ENCODE assay signal across 8 cellular contexts in genomic region chr2:223943561-223944008, GRCh38. TPM values are rescaled to one million over a fixed set of nuclear protein-coding genes. Genes with fewer than 3 reads are reported as not detected.
DNase-seq lines count a peak whose midpoint lies in the region; ATAC-seq and TF ChIP-seq lines count a peak whose summit lies in the region.

No MANE protein-coding gene starts in this region.

- DNase-seq in heart left ventricle (peak in 1 of 5 donors; percentile 27), Right ventricle myocardium superior (no peak), glutamatergic neuron (no peak), skeletal muscle cell (ENCODE audit: low read depth) (no peak), GM19238 (ENCODE audit: insufficient read length, low spot score) (no peak), NCI-H1092 treated with DMSO at 0.1 percent for 48 hours (lab: John Stamatoyannopoulos, UW) (no peak)
- DNase-seq in activated CD4-positive, alpha-beta memory T cell treated with anti-CD3 and anti-CD28 coated beads, Interleukin-2, amount 10 ng/mL, durations not matched to agents 7 days and 5 days, result no peak

- H3K4me1 Mint-ChIP-seq in activated CD4-positive, alpha-beta memory T cell treated with anti-CD3 and anti-CD28 coated beads, Interleukin-2, amount 10 ng/mL, durations not matched to agents 7 days and 5 days, result peaks cover 57% of the 10 kb centered on the region
- peaks cover 13% of the 10 kb centered on the region for H3K4me1 Mint-ChIP-seq in glutamatergic neuron (ENCODE audit: low read depth, unreplicated experiment)

- no peak for TF ChIP-seq CTCF in heart left ventricle (IDR thresholded peaks at IDR 0.05)
- TF ChIP-seq CTCF in glutamatergic neuron (IDR thresholded peaks at IDR 0.05; ENCODE audit: partially characterized antibody, unreplicated experiment), result no peak

- no peaks in the 10 kb centered on the region for H3K36me3 ChIP-seq in heart left ventricle

- H3K4me1 ChIP-seq in heart left ventricle, result peaks cover 0 to 74% (median 33%) of the 10 kb centered on the region in 12 donors

- POLR2A ChIA-PET in activated CD4-positive, alpha-beta memory T cell treated with anti-CD3 and anti-CD28 coated beads, Interleukin-2, amount 10 ng/mL, durations not matched to agents 7 days and 5 days (lab: Charles Lee), result interaction anchor here (0.6 to 6.2 kb wide), 4 partner anchors 13 to 106 kb away, joined by 3 to 87 read pairs (median 4); partner anchors contain the start of genes AP1S3 and MRPL44

- peak overlapping the region; percentile 70 to 100 (median 96) for H3K4me3 ChIP-seq in heart left ventricle
- H3K4me3 ChIP-seq in skeletal muscle cell (ENCODE audit: low read depth, low read length), result peak overlapping the region; percentile 88

- H3K36me3 Mint-ChIP-seq in activated CD4-positive, alpha-beta memory T cell treated with anti-CD3 and anti-CD28 coated beads, Interleukin-2, amount 10 ng/mL, durations not matched to agents 7 days and 5 days (ENCODE audit: low read depth), result peaks cover 39% of the 10 kb centered on the region
- no peaks in the 10 kb centered on the region for H3K36me3 Mint-ChIP-seq in glutamatergic neuron (ENCODE audit: unreplicated experiment)

- ATAC-seq in heart left ventricle (peak in 2 of 4 donors; percentile 19 to 51), Right ventricle myocardium superior (ENCODE audit: poor library complexity) (no peak), HG03442 (IDR thresholded peaks at IDR 0.05; ENCODE audit: unreplicated experiment) (no peak)

- intact Hi-C loops in heart left ventricle (cut with DNase I), result no loop called here
- intact Hi-C loops in Right ventricle myocardium superior (cut with DNase I), result no loop called here

- H3K27me3 Mint-ChIP-seq in activated CD4-positive, alpha-beta memory T cell treated with anti-CD3 and anti-CD28 coated beads, Interleukin-2, amount 10 ng/mL, durations not matched to agents 7 days and 5 days, result no peaks in the 10 kb centered on the region
- H3K27me3 Mint-ChIP-seq in glutamatergic neuron (ENCODE audit: unreplicated experiment), result peaks cover 4% of the 10 kb centered on the region

- H3K4me3 Mint-ChIP-seq in activated CD4-positive, alpha-beta memory T cell treated with anti-CD3 and anti-CD28 coated beads, Interleukin-2, amount 10 ng/mL, durations not matched to agents 7 days and 5 days, result peak overlapping the region; percentile 90
- peak overlapping the region; percentile 95 for H3K4me3 Mint-ChIP-seq in glutamatergic neuron (ENCODE audit: unreplicated experiment)

- 21 to 38% (median 33%) methylated on average over 7 of the region's 7 CpGs for whole genome bisulfite sequencing in heart left ventricle, 4 donors

- CTCF ChIA-PET in activated CD4-positive, alpha-beta memory T cell treated with anti-CD3 and anti-CD28 coated beads, Interleukin-2, amount 10 ng/mL, durations not matched to agents 7 days and 5 days (lab: Charles Lee), result interaction anchor here (0.6 to 0.9 kb wide), 4 partner anchors 12 to 465 kb away, joined by 3 to 5 read pairs (median 4); no protein-coding TSS in a partner anchor

- peak overlapping the region; percentile 31 to 98 (median 95) for H3K27ac ChIP-seq in heart left ventricle

- peaks cover 7% of the 10 kb centered on the region for H3K9me3 Mint-ChIP-seq in activated CD4-positive, alpha-beta memory T cell treated with anti-CD3 and anti-CD28 coated beads, Interleukin-2, amount 10 ng/mL, durations not matched to agents 7 days and 5 days
- H3K9me3 Mint-ChIP-seq in glutamatergic neuron (ENCODE audit: unreplicated experiment), result peaks cover 9% of the 10 kb centered on the region

- H3K27ac Mint-ChIP-seq in activated CD4-positive, alpha-beta memory T cell treated with anti-CD3 and anti-CD28 coated beads, Interleukin-2, amount 10 ng/mL, durations not matched to agents 7 days and 5 days, result peak overlapping the region; percentile 80
- peak overlapping the region; percentile 79 for H3K27ac Mint-ChIP-seq in glutamatergic neuron (ENCODE audit: unreplicated experiment)

- H3K27me3 ChIP-seq in heart left ventricle, result no peaks in the 10 kb centered on the region

- no peaks in the 10 kb centered on the region for H3K9me3 ChIP-seq in heart left ventricle

- no peak for TF ChIP-seq POLR2A in heart left ventricle (IDR thresholded peaks at IDR 0.05)

RNA-seq across cellular contexts. Expression of gene WDFY1, which starts 1.6 kb away (rescaled TPM):
- 10 to 100 TPM; 13.2 to 30.5 (median 14.3) TPM for total RNA-seq in heart left ventricle
- polyA plus RNA-seq in heart left ventricle, result 10 to 100 TPM in 1 of 2 donors, 1 to 10 TPM in 1; 5.6 to 12.7 TPM
- 10.8 TPM for total RNA-seq in Right ventricle myocardium superior
- total RNA-seq in activated CD4-positive, alpha-beta memory T cell treated with anti-CD3 and anti-CD28 coated beads, Interleukin-2, amount 10 ng/mL, durations not matched to agents 7 days and 5 days, result 10 to 100 TPM; 66.2 to 70.9 TPM
- total RNA-seq in glutamatergic neuron (ENCODE audit: unreplicated experiment), result 33.0 TPM

RNA-seq across cellular contexts. Expression of gene MRPL44, which starts 13.7 kb away (rescaled TPM):
- total RNA-seq in heart left ventricle, result 10 to 100 TPM; 33.4 to 54.2 (median 38.2) TPM
- 10 to 100 TPM; 20.7 to 40.4 TPM for polyA plus RNA-seq in heart left ventricle
- 33.9 TPM for total RNA-seq in Right ventricle myocardium superior
- total RNA-seq in activated CD4-positive, alpha-beta memory T cell treated with anti-CD3 and anti-CD28 coated beads, Interleukin-2, amount 10 ng/mL, durations not matched to agents 7 days and 5 days, result 10 to 100 TPM; 32.5 to 33.0 TPM
- total RNA-seq in glutamatergic neuron (ENCODE audit: unreplicated experiment), result 37.3 TPM
